In genomic region chrX:12970691-12971202, GRCh38 we compare ENCODE assay signal across 8 cellular contexts. TPM values are rescaled to one million over a fixed set of nuclear protein-coding genes. Genes with fewer than 3 reads are reported as not detected.
A peak's percentile ranks its signal among the peaks of the same experiment; 100 is the strongest.
DNase-seq lines count a peak whose midpoint lies in the region; ATAC-seq, FAIRE-seq and TF ChIP-seq lines count a peak whose summit lies in the region.

No MANE protein-coding gene starts in this region.

- TF ChIP-seq POLR2A in A549 (IDR thresholded peaks at IDR 0.05; ENCODE audit: low read length) (no peak), stomach (IDR thresholded peaks at IDR 0.05) (no peak)

- H3K36me3 ChIP-seq in stomach: peaks cover 0 to 3% (median 0%) of the 10 kb centered on the region in 4 donors

- 74% methylated on average over 11 of the region's 11 CpGs for WGBS in A549 (ENCODE audit: missing lambda C conversion rate)
- WGBS in stomach, 5 donors: 3 to 35% (median 14%) methylated on average over 11 of the region's 11 CpGs

- no peak for FAIRE-seq in A549 (lab: Jason Lieb, UNC)

- H3K9me3 ChIP-seq in A549 (no peaks in the 10 kb centered on the region), stomach (peaks cover 0 to 7% (median 0%) of the 10 kb centered on the region in 4 donors)

- H3K4me1 ChIP-seq in A549 (peaks cover 14% of the 10 kb centered on the region), stomach (peaks cover 0 to 15% (median 5%) of the 10 kb centered on the region in 4 donors)

- TF ChIP-seq EP300 in A549 (IDR thresholded peaks at IDR 0.05) (no peak), stomach (IDR thresholded peaks at IDR 0.05) (no peak)

- CTCF ChIA-PET in A549 (lab: Yijun Ruan, JAX): interaction anchor here (1.1 to 2.1 kb wide), 5 partner anchors 14 to 518 kb away, joined by 3 to 5 read pairs (median 4); no protein-coding TSS in a partner anchor

- POLR2A ChIA-PET in A549 (lab: Yijun Ruan, JAX): interaction anchor here (1.9 kb wide), 1 partner anchor 24 kb away, joined by 5 read pairs; no protein-coding TSS in a partner anchor

- TF ChIP-seq CTCF in A549 (IDR thresholded peaks at IDR 0.05) (peak; percentile 23; the same call in 1 of the 3 replicates), GM13977 (IDR thresholded peaks at IDR 0.05; ENCODE audit: extremely low read depth, insufficient read depth, missing control alignments) (peak; percentile 15), cardiac fibroblast (IDR thresholded peaks at IDR 0.05; ENCODE audit: low read depth, low read length) (peak; percentile 37), stomach (IDR thresholded peaks at IDR 0.05) (peak in 3 of 7 experiments; percentile 5 to 71 (median 34))

- in situ Hi-C loops in GM13977 (cut with MboI; ENCODE audit: low pct_unique_long_range_greater_than_20kb, low sequenced_read_pairs, unreplicated experiment): no loop called here

- DNase-seq in A549 (ENCODE audit: low read depth in 1 of 2, low spot score in 1 of 2): no peak
- DNase-seq in GM13977 (ENCODE audit: low spot score): no peak
- peak; percentile 36 for DNase-seq in SHP77 treated with DMSO at 0.1 percent for 48 hours (lab: John Stamatoyannopoulos, UW)
- peak; percentile 78 to 81 for DNase-seq in cardiac fibroblast (ENCODE audit: low read depth in 2 of 2)
- peak; percentile 45 for DNase-seq in kidney tubule cell (ENCODE audit: low spot score)
- no peak for DNase-seq in stomach
- no peak for DNase-seq in foreskin melanocyte
- DNase-seq in DMS114 treated with DMSO at 0.1 percent for 48 hours (lab: John Stamatoyannopoulos, UW; ENCODE audit: unreplicated experiment): no peak

- H3K27ac ChIP-seq in A549 (peak overlapping the region; percentile 50 to 69; a peak in 5 of 6 replicates), stomach (peak overlapping the region; percentile 76 to 97 (median 94))

- H3K4me2 ChIP-seq in A549: no peak overlapping the region

- no peak for ATAC-seq in A549

- H3K27me3 ChIP-seq in stomach: peaks cover 0 to 16% (median 0%) of the 10 kb centered on the region in 3 donors

- TF ChIP-seq RAD21 in A549 (conservative IDR thresholded peaks at IDR 0.05 in 1 of 2, IDR thresholded peaks at IDR 0.05 in 1 of 2): peak; percentile 41 to 52

- intact Hi-C loops in stomach (cut with DNase I; ENCODE audit: low total_unique reads): no loop called here

- H3K4me3 ChIP-seq in A549: no peak overlapping the region
- no peak overlapping the region for H3K4me3 ChIP-seq in cardiac fibroblast (replicated peaks in 1 of 2; ENCODE audit: low read depth in 2 of 2, low read length in 2 of 2)
- peak overlapping the region in 2 of 4 donors; percentile 7 to 14 for H3K4me3 ChIP-seq in stomach

TF ChIP-seq in A549, 52 proteins besides CTCF, POLR2A, EP300 and RAD21:
- TF ChIP-seq POLR2AphosphoS2 (conservative IDR thresholded peaks at IDR 0.05; ENCODE audit: low read length): no peak
- TF ChIP-seq SMC3 (IDR thresholded peaks at IDR 0.05): 0 out of 3 replicates have a peak, but pooled peaks have one; percentile 25

RNA-seq across cellular contexts. Expression of gene TMSB4X, which starts 4.2 kb away (rescaled TPM):
- polyA plus RNA-seq in A549 (2011; rRNA removed) (3,130 and 3,742 TPM in 2 replicates), A549 (2017; fragmentation: RNase III; extraction: RNeasy Plus Mini Kit Qiagen cat#74134 plus additional on column Dnase treatment) (6,622 to 7,955 TPM (median 7,447 TPM) in 3 replicates), stomach (over 10,000 TPM in 2 of 3 donors, 1,000 to 10,000 TPM in 1; 4,831 to 14,609 (median 13,196) TPM)
- polyA plus RNA-seq in A549 (2012; cell fraction: cytosol; rRNA removed): 3,096 and 3,118 TPM in 2 replicates
- polyA plus RNA-seq in A549 (2012; cell fraction: nucleus; rRNA removed): 460 and 1,554 TPM in 2 replicates
- 852 and 1,226 TPM in 2 replicates for polyA minus RNA-seq in A549 (2011; rRNA and poly(A)+ RNA removed)
- total RNA-seq in stomach: 1,000 to 10,000 TPM; 1,734 to 4,964 (median 2,895) TPM

Comparison
In these comparisons a context has a peak if more than half of its experiments do, and no peak if none do; other contexts are left out.
1. DNase-seq: peak in SHP77 treated with DMSO at 0.1 percent for 48 hours (single experiment), cardiac fibroblast (2 of 2) and kidney tubule cell (single experiment); none in A549 (0 of 2), GM13977 (single experiment), stomach (single experiment), foreskin melanocyte (single experiment) and DMS114 treated with DMSO at 0.1 percent for 48 hours (single experiment).